Comparison of ENCODE assay signal across 9 cellular contexts in the genomic region with DNA sequence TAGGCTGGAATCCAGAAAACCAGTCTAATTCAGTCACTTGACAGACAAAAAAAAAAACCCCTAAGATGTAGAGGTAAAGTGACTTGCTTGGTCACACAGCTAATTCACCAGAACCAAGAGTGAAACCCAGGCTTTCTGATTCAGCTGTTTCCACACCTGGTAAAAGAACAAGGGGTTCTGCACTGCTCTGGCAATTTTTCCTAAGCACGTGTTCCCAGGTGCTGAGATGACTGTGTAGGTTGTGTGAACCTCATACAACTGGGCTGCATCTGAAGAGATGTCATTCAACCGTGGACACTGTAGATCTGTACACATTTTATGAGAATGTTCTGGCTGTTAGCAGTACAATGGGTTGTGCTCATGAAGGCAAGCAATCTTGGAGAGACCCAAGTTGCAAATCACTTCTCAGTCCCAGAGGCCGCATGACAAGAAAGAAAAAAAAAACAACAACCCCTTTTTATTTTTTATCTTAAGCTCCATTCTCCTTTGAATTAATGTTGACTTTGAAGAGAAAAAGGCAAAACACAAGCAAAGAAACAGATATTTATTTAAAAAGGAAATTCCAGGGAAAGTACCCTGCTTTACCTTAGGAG.
DNase-seq lines count a peak whose midpoint lies in the region; ATAC-seq lines count a peak whose summit lies in the region.
"Had no signal": no experiment of that assay in that cellular context is flagged by ENCODE, and none has a peak within 500 bp of the region (broad histone marks: within the 10 kb centered on the region; RNA-seq: fewer than 3 reads in every experiment).

No MANE protein-coding gene starts in this region.

- CTCF ChIA-PET in activated CD8-positive, alpha-beta memory T cell treated with anti-CD3 and anti-CD28 coated beads, Interleukin-2, amount 10 ng/mL, durations not matched to agents 7 days and 5 days (lab: Charles Lee) = interaction anchor here (0.8 to 1.9 kb wide), 2 partner anchors 95 to 241 kb away, joined by 4 to 7 read pairs; a partner anchor contains a TSS
- CTCF ChIA-PET in activated CD4-positive, alpha-beta memory T cell treated with anti-CD3 and anti-CD28 coated beads, Interleukin-2, amount 10 ng/mL, durations not matched to agents 7 days and 5 days (lab: Charles Lee) = interaction anchor here (0.9 to 2.6 kb wide), 3 partner anchors 95 to 516 kb away, joined by 4 to 12 read pairs (median 6); a partner anchor contains a TSS

- ATAC-seq in activated CD8-positive, alpha-beta memory T cell treated with anti-CD3 and anti-CD28 coated beads, Interleukin-2, amount 10 ng/mL, durations not matched to agents 7 days and 5 days = peak; percentile 16
- peak; percentile 67 for ATAC-seq in HG02970 (IDR thresholded peaks at IDR 0.05; ENCODE audit: low FRiP score, unreplicated experiment)
- ATAC-seq in stimulated activated memory B cell treated with anti-CD40 and anti-IgM and Interleukin-4, amounts not matched to agents 10 μg/mL and 1 μg/mL and 100 μg/mL, for 72 hours = peak; percentile 92

- H3K36me3 Mint-ChIP-seq in activated CD8-positive, alpha-beta memory T cell treated with anti-CD3 and anti-CD28 coated beads, Interleukin-2, amount 10 ng/mL, durations not matched to agents 7 days and 5 days = peaks cover 15% of the 10 kb centered on the region
- H3K36me3 Mint-ChIP-seq in activated CD4-positive, alpha-beta memory T cell treated with anti-CD3 and anti-CD28 coated beads, Interleukin-2, amount 10 ng/mL, durations not matched to agents 7 days and 5 days (ENCODE audit: low read depth) = peaks cover 25% of the 10 kb centered on the region
- peaks cover 13% of the 10 kb centered on the region for H3K36me3 Mint-ChIP-seq in stimulated activated memory B cell treated with anti-CD40 and anti-IgM and Interleukin-4, amounts not matched to agents 10 μg/mL and 1 μg/mL and 100 μg/mL, for 72 hours

- DNase-seq in activated CD8-positive, alpha-beta memory T cell treated with anti-CD3 and anti-CD28 coated beads, Interleukin-2, amount 10 ng/mL, durations not matched to agents 7 days and 5 days = peak; percentile 53
- DNase-seq in activated CD8-positive, alpha-beta memory T cell treated with anti-CD3 and anti-CD28 coated beads for 24 hours = no peak
- peak; percentile 29 for DNase-seq in activated CD4-positive, alpha-beta memory T cell treated with anti-CD3 and anti-CD28 coated beads, Interleukin-2, amount 10 ng/mL, durations not matched to agents 7 days and 5 days
- DNase-seq in midbrain (lab: John Stamatoyannopoulos, UW) = no peak
- no peak for DNase-seq in mesenteric fat pad (ENCODE audit: low spot score)
- DNase-seq in iPS-NIHi7 (ENCODE audit: extremely low spot score) = no peak
- DNase-seq: substantia nigra had no signal

- peaks cover 29% of the 10 kb centered on the region for H3K4me1 Mint-ChIP-seq in activated CD8-positive, alpha-beta memory T cell treated with anti-CD3 and anti-CD28 coated beads, Interleukin-2, amount 10 ng/mL, durations not matched to agents 7 days and 5 days
- peaks cover 37% of the 10 kb centered on the region for H3K4me1 Mint-ChIP-seq in activated CD4-positive, alpha-beta memory T cell treated with anti-CD3 and anti-CD28 coated beads, Interleukin-2, amount 10 ng/mL, durations not matched to agents 7 days and 5 days
- peaks cover 27% of the 10 kb centered on the region for H3K4me1 Mint-ChIP-seq in stimulated activated memory B cell treated with anti-CD40 and anti-IgM and Interleukin-4, amounts not matched to agents 10 μg/mL and 1 μg/mL and 100 μg/mL, for 72 hours

- H3K4me3 Mint-ChIP-seq in activated CD8-positive, alpha-beta memory T cell treated with anti-CD3 and anti-CD28 coated beads, Interleukin-2, amount 10 ng/mL, durations not matched to agents 7 days and 5 days = no peak overlapping the region
- H3K4me3 Mint-ChIP-seq in activated CD4-positive, alpha-beta memory T cell treated with anti-CD3 and anti-CD28 coated beads, Interleukin-2, amount 10 ng/mL, durations not matched to agents 7 days and 5 days = no peak overlapping the region
- no peak overlapping the region for H3K4me3 Mint-ChIP-seq in stimulated activated memory B cell treated with anti-CD40 and anti-IgM and Interleukin-4, amounts not matched to agents 10 μg/mL and 1 μg/mL and 100 μg/mL, for 72 hours

- no peaks in the 10 kb centered on the region for H3K27me3 Mint-ChIP-seq in activated CD8-positive, alpha-beta memory T cell treated with anti-CD3 and anti-CD28 coated beads, Interleukin-2, amount 10 ng/mL, durations not matched to agents 7 days and 5 days
- H3K27me3 Mint-ChIP-seq in activated CD4-positive, alpha-beta memory T cell treated with anti-CD3 and anti-CD28 coated beads, Interleukin-2, amount 10 ng/mL, durations not matched to agents 7 days and 5 days = no peaks in the 10 kb centered on the region
- H3K27me3 Mint-ChIP-seq in stimulated activated memory B cell treated with anti-CD40 and anti-IgM and Interleukin-4, amounts not matched to agents 10 μg/mL and 1 μg/mL and 100 μg/mL, for 72 hours = no peaks in the 10 kb centered on the region

- H3K27ac Mint-ChIP-seq in activated CD8-positive, alpha-beta memory T cell treated with anti-CD3 and anti-CD28 coated beads, Interleukin-2, amount 10 ng/mL, durations not matched to agents 7 days and 5 days = no peak overlapping the region
- H3K27ac Mint-ChIP-seq in activated CD4-positive, alpha-beta memory T cell treated with anti-CD3 and anti-CD28 coated beads, Interleukin-2, amount 10 ng/mL, durations not matched to agents 7 days and 5 days = no peak overlapping the region
- H3K27ac Mint-ChIP-seq in stimulated activated memory B cell treated with anti-CD40 and anti-IgM and Interleukin-4, amounts not matched to agents 10 μg/mL and 1 μg/mL and 100 μg/mL, for 72 hours = peak overlapping the region; percentile 42

- POLR2A ChIA-PET in activated CD4-positive, alpha-beta memory T cell treated with anti-CD3 and anti-CD28 coated beads, Interleukin-2, amount 10 ng/mL, durations not matched to agents 7 days and 5 days (lab: Charles Lee) = interaction anchor here (0.6 kb wide), 1 partner anchor 242 kb away, joined by 3 read pairs; no protein-coding TSS in a partner anchor

- H3K9me3 Mint-ChIP-seq in activated CD8-positive, alpha-beta memory T cell treated with anti-CD3 and anti-CD28 coated beads, Interleukin-2, amount 10 ng/mL, durations not matched to agents 7 days and 5 days (ENCODE audit: low read depth) = no peaks in the 10 kb centered on the region
- no peaks in the 10 kb centered on the region for H3K9me3 Mint-ChIP-seq in activated CD4-positive, alpha-beta memory T cell treated with anti-CD3 and anti-CD28 coated beads, Interleukin-2, amount 10 ng/mL, durations not matched to agents 7 days and 5 days
- H3K9me3 Mint-ChIP-seq in stimulated activated memory B cell treated with anti-CD40 and anti-IgM and Interleukin-4, amounts not matched to agents 10 μg/mL and 1 μg/mL and 100 μg/mL, for 72 hours = no peaks in the 10 kb centered on the region

Comparison
In these comparisons a context has a peak if more than half of its experiments do, and no peak if none do; other contexts are left out.
1. DNase-seq: peak in activated CD8-positive, alpha-beta memory T cell treated with anti-CD3 and anti-CD28 coated beads, Interleukin-2, amount 10 ng/mL, durations not matched to agents 7 days and 5 days (single experiment) and activated CD4-positive, alpha-beta memory T cell treated with anti-CD3 and anti-CD28 coated beads, Interleukin-2, amount 10 ng/mL, durations not matched to agents 7 days and 5 days (single experiment); none in activated CD8-positive, alpha-beta memory T cell treated with anti-CD3 and anti-CD28 coated beads for 24 hours (single experiment), midbrain (single experiment), mesenteric fat pad (single experiment) and iPS-NIHi7 (single experiment).
2. ATAC-seq: peak in every context shown above with its lines; median percentile 92 in stimulated activated memory B cell treated with anti-CD40 and anti-IgM and Interleukin-4, amounts not matched to agents 10 μg/mL and 1 μg/mL and 100 μg/mL, for 72 hours; 67 in HG02970; 16 in activated CD8-positive, alpha-beta memory T cell treated with anti-CD3 and anti-CD28 coated beads, Interleukin-2, amount 10 ng/mL, durations not matched to agents 7 days and 5 days.